Comparison of ENCODE assay signal across 23 cellular contexts in genomic region chr6:100177956-100178355, GRCh38.
DNase-seq lines count a peak whose midpoint lies in the region; ATAC-seq and TF ChIP-seq lines count a peak whose summit lies in the region.
"Had no signal": no experiment of that assay in that cellular context is flagged by ENCODE, and none has a peak within 500 bp of the region (broad histone marks: within the 10 kb centered on the region; RNA-seq: fewer than 3 reads in every experiment).

No MANE protein-coding gene starts in this region.

- H3K9me3 ChIP-seq in adipocyte (ENCODE audit: control insufficient read depth, low read length) (no peaks in the 10 kb centered on the region), tibial nerve (no peaks in the 10 kb centered on the region), endodermal cell (ENCODE audit: control insufficient read depth, low read length) (no peaks in the 10 kb centered on the region), gastrocnemius medialis (no peaks in the 10 kb centered on the region)
- H3K9me3 ChIP-seq: body of pancreas, mucosa of descending colon, uterus had no signal

- H3K27ac Mint-ChIP-seq in HFFc6: no peak overlapping the region; the same call in 1 of the 2 replicates
- H3K27ac Mint-ChIP-seq in endodermal cell: no peak overlapping the region
- H3K27ac Mint-ChIP-seq: activated CD4-positive, alpha-beta T cell treated with anti-CD3 and anti-CD28 coated beads for 36 hours; CD14-positive monocyte; stimulated activated naive B cell treated with anti-CD40 and anti-IgM and Interleukin-4, amounts not matched to agents 10 μg/mL and 1 μg/mL and 100 μg/mL, for 72 hours had no signal

- in situ Hi-C loops in gastrocnemius medialis (cut with MboI; ENCODE audit: low sequenced_read_pairs in 4 of 4): no loop called here

- no peak for DNase-seq in HFFc6
- DNase-seq in adipocyte (ENCODE audit: low read depth): peak; percentile 54
- peak; percentile 8 for DNase-seq in fibroblast of the conjunctiva (ENCODE audit: low read depth)
- peak; percentile 72 for DNase-seq in renal cortical epithelial cell (ENCODE audit: low read depth)
- no peak for DNase-seq in anterior cingulate cortex (lab: John Stamatoyannopoulos, UW)
- no peak for DNase-seq in tibial nerve (ENCODE audit: low spot score in 2 of 2)
- no peak for DNase-seq in endodermal cell
- no peak for DNase-seq in gastrocnemius medialis
- DNase-seq: activated CD4-positive, alpha-beta T cell treated with anti-CD3 and anti-CD28 coated beads for 36 hours; activated CD8-positive, alpha-beta memory T cell treated with anti-CD3 and anti-CD28 coated beads for 24 hours; activated gamma-delta T cell; body of pancreas; GOT3; mucosa of descending colon; NCI-H1092; NCI-H187 treated with DMSO at 0.1 percent for 48 hours; NCI-H524 treated with DMSO at 0.1 percent for 48 hours; stimulated activated naive B cell treated with anti-CD40 and anti-IgM and Interleukin-4, amounts not matched to agents 10 μg/mL and 1 μg/mL and 100 μg/mL, for 72 hours; uterus had no signal

- WGBS in tibial nerve, 2 donors: 19 to 20% methylated on average over 1 of the region's 1 CpG
- 63 to 78% methylated on average over 1 of the region's 1 CpG for WGBS in endodermal cell (ENCODE audit: insufficient coverage in 1 of 2, insufficient read length in 1 of 2), 2 experiments

- no peak overlapping the region for H3K27ac ChIP-seq in tibial nerve
- no peak overlapping the region for H3K27ac ChIP-seq in endodermal cell (ENCODE audit: low read depth, low read length)
- H3K27ac ChIP-seq in gastrocnemius medialis: no peak overlapping the region
- H3K27ac ChIP-seq: body of pancreas, epithelial cell of prostate, parathyroid adenoma, uterus had no signal

- no peaks in the 10 kb centered on the region for H3K27me3 ChIP-seq in adipocyte (replicated peaks; ENCODE audit: control insufficient read depth, insufficient read depth, low read length)
- no peaks in the 10 kb centered on the region for H3K27me3 ChIP-seq in tibial nerve
- H3K27me3 ChIP-seq in endodermal cell (ENCODE audit: control insufficient read depth, insufficient read depth, low read length, poor library complexity, severe bottlenecking): no peaks in the 10 kb centered on the region
- no peaks in the 10 kb centered on the region for H3K27me3 ChIP-seq in gastrocnemius medialis
- H3K27me3 ChIP-seq: body of pancreas, uterus had no signal

- H3K4me1 Mint-ChIP-seq in HFFc6 (ENCODE audit: low read depth): peaks cover 45% of the 10 kb centered on the region
- H3K4me1 Mint-ChIP-seq in endodermal cell: peaks cover 25% of the 10 kb centered on the region
- H3K4me1 Mint-ChIP-seq: activated CD4-positive, alpha-beta T cell treated with anti-CD3 and anti-CD28 coated beads for 36 hours; CD14-positive monocyte; stimulated activated naive B cell treated with anti-CD40 and anti-IgM and Interleukin-4, amounts not matched to agents 10 μg/mL and 1 μg/mL and 100 μg/mL, for 72 hours had no signal

- intact Hi-C loops in gastrocnemius medialis (cut with DNase I; ENCODE audit: low total_unique reads): no loop called here

- TF ChIP-seq EP300 in tibial nerve (IDR thresholded peaks at IDR 0.05): no peak

- peaks cover 75% of the 10 kb centered on the region for H3K4me1 ChIP-seq in adipocyte (ENCODE audit: control insufficient read depth, insufficient read depth, low read length)
- peaks cover 0 to 27% (median 3%) of the 10 kb centered on the region in 4 donors for H3K4me1 ChIP-seq in tibial nerve
- peaks cover 14% of the 10 kb centered on the region for H3K4me1 ChIP-seq in endodermal cell (ENCODE audit: control insufficient read depth, insufficient read depth, low read length)
- no peaks in the 10 kb centered on the region for H3K4me1 ChIP-seq in gastrocnemius medialis
- H3K4me1 ChIP-seq: parathyroid adenoma, uterus had no signal

- TF ChIP-seq CTCF in HFFc6 (IDR thresholded peaks at IDR 0.05): no peak
- TF ChIP-seq CTCF in tibial nerve (IDR thresholded peaks at IDR 0.05): no peak
- no peak for TF ChIP-seq CTCF in endodermal cell (conservative IDR thresholded peaks at IDR 0.05)
- TF ChIP-seq CTCF in gastrocnemius medialis (IDR thresholded peaks at IDR 0.05 in 4 of 5, conservative IDR thresholded peaks at IDR 0.05 in 1 of 5): no peak

- H3K36me3 Mint-ChIP-seq in HFFc6 (ENCODE audit: low read depth) (no peaks in the 10 kb centered on the region), endodermal cell (ENCODE audit: low read depth) (no peaks in the 10 kb centered on the region)
- H3K36me3 Mint-ChIP-seq: CD14-positive monocyte; stimulated activated naive B cell treated with anti-CD40 and anti-IgM and Interleukin-4, amounts not matched to agents 10 μg/mL and 1 μg/mL and 100 μg/mL, for 72 hours had no signal

- H3K27me3 Mint-ChIP-seq in HFFc6 (ENCODE audit: insufficient read depth): no peaks in the 10 kb centered on the region
- no peaks in the 10 kb centered on the region for H3K27me3 Mint-ChIP-seq in endodermal cell (ENCODE audit: insufficient read depth)

- H3K9me3 Mint-ChIP-seq in HFFc6: no peaks in the 10 kb centered on the region
- no peaks in the 10 kb centered on the region for H3K9me3 Mint-ChIP-seq in endodermal cell
- H3K9me3 Mint-ChIP-seq: stimulated activated naive B cell treated with anti-CD40 and anti-IgM and Interleukin-4, amounts not matched to agents 10 μg/mL and 1 μg/mL and 100 μg/mL, for 72 hours had no signal

- H3K9ac ChIP-seq in adipocyte (ENCODE audit: low read length): peak overlapping the region; percentile 85
- H3K9ac ChIP-seq in endodermal cell (ENCODE audit: extremely low read depth, low read length, poor library complexity, severe bottlenecking): no peak overlapping the region
- H3K9ac ChIP-seq: parathyroid adenoma had no signal

- ATAC-seq in gastrocnemius medialis: no peak
- ATAC-seq: activated CD4-positive, alpha-beta T cell treated with anti-CD3 and anti-CD28 coated beads for 36 hours; body of pancreas; mucosa of descending colon; Right ventricle myocardium inferior; stimulated activated naive B cell treated with anti-CD40 and anti-IgM and Interleukin-4, amounts not matched to agents 10 μg/mL and 1 μg/mL and 100 μg/mL, for 72 hours had no signal

- H3K4me3 ChIP-seq in adipocyte (ENCODE audit: low read length): peak overlapping the region; percentile 53
- H3K4me3 ChIP-seq in tibial nerve: no peak overlapping the region
- no peak overlapping the region for H3K4me3 ChIP-seq in endodermal cell (ENCODE audit: low read length)
- no peak overlapping the region for H3K4me3 ChIP-seq in gastrocnemius medialis
- H3K4me3 ChIP-seq: body of pancreas, mucosa of descending colon, uterus had no signal

- peak overlapping the region; percentile 6; the same call in 1 of the 2 replicates for H3K4me3 Mint-ChIP-seq in HFFc6
- no peak overlapping the region for H3K4me3 Mint-ChIP-seq in endodermal cell
- H3K4me3 Mint-ChIP-seq: activated CD4-positive, alpha-beta T cell treated with anti-CD3 and anti-CD28 coated beads for 36 hours; CD14-positive monocyte; stimulated activated naive B cell treated with anti-CD40 and anti-IgM and Interleukin-4, amounts not matched to agents 10 μg/mL and 1 μg/mL and 100 μg/mL, for 72 hours had no signal

- no peak for TF ChIP-seq POLR2A in tibial nerve (IDR thresholded peaks at IDR 0.05)
- no peak for TF ChIP-seq POLR2A in gastrocnemius medialis (IDR thresholded peaks at IDR 0.05)

- H3K36me3 ChIP-seq in adipocyte (ENCODE audit: control insufficient read depth, insufficient read depth, low read length, severe bottlenecking) (no peaks in the 10 kb centered on the region), tibial nerve (no peaks in the 10 kb centered on the region), endodermal cell (ENCODE audit: control insufficient read depth, insufficient read depth, low read length) (no peaks in the 10 kb centered on the region), gastrocnemius medialis (no peaks in the 10 kb centered on the region)
- H3K36me3 ChIP-seq: uterus had no signal

Comparison
In these comparisons a context has a peak if more than half of its experiments do, and no peak if none do; other contexts are left out.
1. DNase-seq: peak in adipocyte (single experiment), fibroblast of the conjunctiva (single experiment) and renal cortical epithelial cell (single experiment); none in HFFc6 (single experiment), anterior cingulate cortex (0 of 58), tibial nerve (0 of 2), endodermal cell (single experiment) and gastrocnemius medialis (0 of 2).